ENCODE assay signal across 30 cellular contexts in genomic region chr6:19712998-19713397, GRCh38.
"Had no signal": no experiment of that assay in that cellular context is flagged by ENCODE, and none has a peak within 500 bp of the region (broad histone marks: within the 10 kb centered on the region; RNA-seq: fewer than 3 reads in every experiment).

No MANE protein-coding gene starts in this region.

- ATAC-seq: naive thymus-derived CD4-positive, alpha-beta T cell; natural killer cell; psoas muscle; right cardiac atrium; sciatic nerve; stimulated activated memory B cell treated with anti-CD40 and anti-IgM and Interleukin-4, amounts not matched to agents 10 μg/mL and 1 μg/mL and 100 μg/mL, for 72 hours; stimulated activated naive CD8-positive, alpha-beta T cell treated with anti-CD3 and anti-CD28 coated beads, Interleukin-15, amount 100 ng/mL, for 72 hours; stimulated activated naive CD8-positive, alpha-beta T cell treated with anti-CD3 and anti-CD28 coated beads, Interleukin-15, Interleukin-2, amounts not matched to agents 100 U/mL and 50 U/mL, for 24 hours had no signal

- DNase-seq: naive thymus-derived CD4-positive, alpha-beta T cell; natural killer cell; occipital lobe; ovary; posterior cingulate gyrus; psoas muscle; right cardiac atrium; spleen; stimulated activated CD4-positive, alpha-beta T cell treated with anti-CD3 and anti-CD28 coated beads, Interleukin-12 subunit alpha, Interleukin-12 subunit beta, amount 100 ng/mL, for 4 hours; stimulated activated CD4-positive, alpha-beta T cell treated with anti-CD3 and anti-CD28 coated beads, Interleukin-1b, Interleukin-23, amount 100 ng/mL, for 48 hours; stimulated activated CD4-positive, alpha-beta T cell treated with anti-CD3 and anti-CD28 coated beads, Interleukin-4, amount 100 ng/mL, for 1 hour; stimulated activated CD4-positive, alpha-beta T cell treated with anti-CD3 and anti-CD28 coated beads, Interleukin-4, amount 100 ng/mL, for 4 hours; stimulated activated CD8-positive, alpha-beta memory T cell treated with anti-CD3 and anti-CD28 coated beads, Interleukin-4, amount 100 ng/mL, for 48 hours; stimulated activated naive CD4-positive, alpha-beta T cell; stimulated activated naive CD8-positive, alpha-beta T cell treated with anti-CD3 and anti-CD28 coated beads, Interleukin-15, amount 100 ng/mL, for 72 hours; stimulated activated naive CD8-positive, alpha-beta T cell treated with anti-CD3 and anti-CD28 coated beads, Interleukin-15, Interleukin-2, amounts not matched to agents 100 U/mL and 50 U/mL, for 24 hours; substantia nigra; testis; trophoblast cell; upper lobe of left lung had no signal

- H2AFZ ChIP-seq: neural progenitor cell, parathyroid adenoma had no signal

- H3K27ac ChIP-seq: neural progenitor cell, ovary, parathyroid adenoma, psoas muscle, skin epidermis, spleen, suprapubic skin, testis, tibial nerve, upper lobe of left lung, vagina had no signal

- H3K36me3 ChIP-seq: neural progenitor cell, ovary, spleen, suprapubic skin, tibial nerve, upper lobe of left lung, vagina had no signal

- H3K79me2 ChIP-seq: parathyroid adenoma had no signal

- H3K9me3 ChIP-seq: ovary, psoas muscle, spleen, suprapubic skin, testis, tibial nerve, upper lobe of left lung, vagina had no signal

- H3K4me1 ChIP-seq: parathyroid adenoma, psoas muscle, spleen, suprapubic skin, testis, tibial nerve, upper lobe of left lung, vagina had no signal

- H3K4me3 ChIP-seq: neural progenitor cell, ovary, psoas muscle, skin epidermis, smooth muscle cell, spleen, suprapubic skin, testis, tibial nerve, upper lobe of left lung, vagina had no signal

- FAIRE-seq: urothelium cell line had no signal

- H3K9ac ChIP-seq: neural progenitor cell, parathyroid adenoma had no signal

- H3K4me2 ChIP-seq: neural progenitor cell, smooth muscle cell had no signal

- H3K27me3 ChIP-seq: neural progenitor cell, ovary, spleen, suprapubic skin, testis, tibial nerve, upper lobe of left lung, vagina had no signal
